Comparison of ENCODE assay signal across 30 cellular contexts in genomic region chr20:1414982-1415381, GRCh38.
"Had no signal": no experiment of that assay in that cellular context is flagged by ENCODE, and none has a peak within 500 bp of the region (broad histone marks: within the 10 kb centered on the region; RNA-seq: fewer than 3 reads in every experiment).

No MANE protein-coding gene starts in this region.

- H3K36me3 ChIP-seq: colonic mucosa, left lung, lower lobe of right lung, sigmoid colon, tibial artery, upper lobe of right lung had no signal

- H3K4me3 Mint-ChIP-seq: activated CD4-positive, alpha-beta T cell treated with anti-CD3 and anti-CD28 coated beads, Interleukin-2, amount 10 ng/mL, durations not matched to agents 7 days and 5 days; activated naive CD8-positive, alpha-beta T cell; activated T-cell treated with anti-CD3 and anti-CD28 coated beads, Interleukin-2, amount 50 U/mL, for 72 hours; effector memory CD8-positive, alpha-beta T cell; naive B cell; stimulated activated memory B cell treated with anti-CD40 and anti-IgM and Interleukin-4, amounts not matched to agents 10 μg/mL and 1 μg/mL and 100 μg/mL, for 72 hours; stimulated activated naive CD8-positive, alpha-beta T cell treated with anti-CD3 and anti-CD28 coated beads, Interleukin-15, amount 100 ng/mL, for 72 hours; T-helper 1 cell treated with Interleukin-12 subunit alpha and Interleukin-12 subunit beta and Interleukin-4 antibody, amounts not matched to agents 30 μg/mL and 1 μg/mL, for 36 hours; WTC11 had no signal

- H3K4me1 Mint-ChIP-seq: naive B cell; stimulated activated memory B cell treated with anti-CD40 and anti-IgM and Interleukin-4, amounts not matched to agents 10 μg/mL and 1 μg/mL and 100 μg/mL, for 72 hours had no signal

- H3K4me3 ChIP-seq: colonic mucosa, left lung, lower lobe of right lung, psoas muscle, sigmoid colon, tibial artery, upper lobe of right lung had no signal

- ATAC-seq: activated T-cell treated with anti-CD3 and anti-CD28 coated beads, Interleukin-2, amount 50 U/mL, for 72 hours; effector memory CD8-positive, alpha-beta T cell; stimulated activated memory B cell treated with anti-CD40 and anti-IgM and Interleukin-4, amounts not matched to agents 10 μg/mL and 1 μg/mL and 100 μg/mL, for 72 hours; stimulated activated naive CD8-positive, alpha-beta T cell treated with anti-CD3 and anti-CD28 coated beads, Interleukin-15, amount 100 ng/mL, for 72 hours; WTC11 had no signal

- H3K27me3 Mint-ChIP-seq: activated naive CD8-positive, alpha-beta T cell; stimulated activated memory B cell treated with anti-CD40 and anti-IgM and Interleukin-4, amounts not matched to agents 10 μg/mL and 1 μg/mL and 100 μg/mL, for 72 hours; stimulated activated naive CD8-positive, alpha-beta T cell treated with anti-CD3 and anti-CD28 coated beads, Interleukin-15, amount 100 ng/mL, for 72 hours had no signal

- H2AFZ ChIP-seq: parathyroid adenoma had no signal

- H3K4me1 ChIP-seq: colonic mucosa, left lung, lower lobe of right lung, parathyroid adenoma, psoas muscle, sigmoid colon, tibial artery, upper lobe of right lung had no signal

- H3K9ac ChIP-seq: parathyroid adenoma had no signal

- H3K79me2 ChIP-seq: parathyroid adenoma had no signal

- H3K9me3 Mint-ChIP-seq: effector memory CD8-positive, alpha-beta T cell had no signal

- H3K27ac ChIP-seq: colonic mucosa, left lung, lower lobe of right lung, parathyroid adenoma, psoas muscle, sigmoid colon, tibial artery, upper lobe of right lung had no signal

- H3K9me3 ChIP-seq: colonic mucosa, lower lobe of right lung, psoas muscle, sigmoid colon, tibial artery, upper lobe of right lung had no signal

- DNase-seq: activated CD4-positive, alpha-beta T cell treated with anti-CD3 and anti-CD28 coated beads for 1 hour; activated CD4-positive, alpha-beta T cell treated with anti-CD3 and anti-CD28 coated beads, Interleukin-2, amount 10 ng/mL, durations not matched to agents 7 days and 5 days; activated naive CD4-positive, alpha-beta T cell treated with Interleukin-2 at 50 U/mL for 16 hours; activated T-cell treated with anti-CD3 and anti-CD28 coated beads for 4 hours; activated T-cell treated with anti-CD3 and anti-CD28 coated beads, Interleukin-2, amount 50 U/mL, for 72 hours; anterior cingulate cortex; cerebellar nuclear complex; colonic mucosa; effector memory CD8-positive, alpha-beta T cell; foreskin melanocyte; kidney glomerular epithelial cell; left lung; lower lobe of right lung; naive B cell; psoas muscle; sigmoid colon; small intestine; stimulated activated CD4-positive, alpha-beta T cell treated with anti-CD3 and anti-CD28 coated beads, Interleukin-1b, Interleukin-23, amount 100 ng/mL, for 48 hours; stimulated activated CD4-positive, alpha-beta T cell treated with anti-CD3 and anti-CD28 coated beads, Interleukin-4, amount 100 ng/mL, for 4 hours; stimulated activated CD8-positive, alpha-beta memory T cell treated with anti-CD3 and anti-CD28 coated beads, Interleukin-4, amount 100 ng/mL, for 48 hours; stimulated activated naive CD8-positive, alpha-beta T cell treated with anti-CD3 and anti-CD28 coated beads, Interleukin-15, amount 100 ng/mL, for 72 hours; SW 1271; T-helper 9 cell; tibial artery; upper lobe of right lung had no signal

- H3K27me3 ChIP-seq: colonic mucosa, left lung, upper lobe of right lung had no signal

- H3K27ac Mint-ChIP-seq: activated CD4-positive, alpha-beta T cell treated with anti-CD3 and anti-CD28 coated beads, Interleukin-2, amount 10 ng/mL, durations not matched to agents 7 days and 5 days; activated naive CD8-positive, alpha-beta T cell; activated T-cell treated with anti-CD3 and anti-CD28 coated beads, Interleukin-2, amount 50 U/mL, for 72 hours; effector memory CD8-positive, alpha-beta T cell; naive B cell; stimulated activated memory B cell treated with anti-CD40 and anti-IgM and Interleukin-4, amounts not matched to agents 10 μg/mL and 1 μg/mL and 100 μg/mL, for 72 hours; stimulated activated naive CD8-positive, alpha-beta T cell treated with anti-CD3 and anti-CD28 coated beads, Interleukin-15, amount 100 ng/mL, for 72 hours; T-helper 1 cell treated with Interleukin-12 subunit alpha and Interleukin-12 subunit beta and Interleukin-4 antibody, amounts not matched to agents 30 μg/mL and 1 μg/mL, for 36 hours; WTC11 had no signal
